Comparison of ENCODE assay signal across 1 cellular context in genomic region chr3:58434511-58434910, GRCh38.
TF ChIP-seq lines count a peak whose summit lies in the region.

No MANE protein-coding gene starts in this region.

TF ChIP-seq in liver, 16 proteins besides CTCF, POLR2A, EP300 and RAD21 (continued from another document):
- TF ChIP-seq, protein P1, sequence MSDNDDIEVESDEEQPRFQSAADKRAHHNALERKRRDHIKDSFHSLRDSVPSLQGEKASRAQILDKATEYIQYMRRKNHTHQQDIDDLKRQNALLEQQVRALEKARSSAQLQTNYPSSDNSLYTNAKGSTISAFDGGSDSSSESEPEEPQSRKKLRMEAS (IDR thresholded peaks at IDR 0.05) = no peak
- TF ChIP-seq NR2F2 (IDR thresholded peaks at IDR 0.05) (no peak), YY1 (IDR thresholded peaks at IDR 0.05) (no peak), FOXA1 (IDR thresholded peaks at IDR 0.05) (no peak), SP1 (IDR thresholded peaks at IDR 0.05) (no peak), ATF3 (IDR thresholded peaks at IDR 0.05) (no peak), EGR1 (IDR thresholded peaks at IDR 0.05; ENCODE audit: low read depth in 2 of 2) (no peak), FOXA2 (IDR thresholded peaks at IDR 0.05) (no peak), HNF4G (IDR thresholded peaks at IDR 0.05) (no peak), RXRA (IDR thresholded peaks at IDR 0.05) (no peak), HNF4A (conservative IDR thresholded peaks at IDR 0.05) (no peak), JUND (IDR thresholded peaks at IDR 0.05) (no peak)
- TF ChIP-seq, protein P2, sequence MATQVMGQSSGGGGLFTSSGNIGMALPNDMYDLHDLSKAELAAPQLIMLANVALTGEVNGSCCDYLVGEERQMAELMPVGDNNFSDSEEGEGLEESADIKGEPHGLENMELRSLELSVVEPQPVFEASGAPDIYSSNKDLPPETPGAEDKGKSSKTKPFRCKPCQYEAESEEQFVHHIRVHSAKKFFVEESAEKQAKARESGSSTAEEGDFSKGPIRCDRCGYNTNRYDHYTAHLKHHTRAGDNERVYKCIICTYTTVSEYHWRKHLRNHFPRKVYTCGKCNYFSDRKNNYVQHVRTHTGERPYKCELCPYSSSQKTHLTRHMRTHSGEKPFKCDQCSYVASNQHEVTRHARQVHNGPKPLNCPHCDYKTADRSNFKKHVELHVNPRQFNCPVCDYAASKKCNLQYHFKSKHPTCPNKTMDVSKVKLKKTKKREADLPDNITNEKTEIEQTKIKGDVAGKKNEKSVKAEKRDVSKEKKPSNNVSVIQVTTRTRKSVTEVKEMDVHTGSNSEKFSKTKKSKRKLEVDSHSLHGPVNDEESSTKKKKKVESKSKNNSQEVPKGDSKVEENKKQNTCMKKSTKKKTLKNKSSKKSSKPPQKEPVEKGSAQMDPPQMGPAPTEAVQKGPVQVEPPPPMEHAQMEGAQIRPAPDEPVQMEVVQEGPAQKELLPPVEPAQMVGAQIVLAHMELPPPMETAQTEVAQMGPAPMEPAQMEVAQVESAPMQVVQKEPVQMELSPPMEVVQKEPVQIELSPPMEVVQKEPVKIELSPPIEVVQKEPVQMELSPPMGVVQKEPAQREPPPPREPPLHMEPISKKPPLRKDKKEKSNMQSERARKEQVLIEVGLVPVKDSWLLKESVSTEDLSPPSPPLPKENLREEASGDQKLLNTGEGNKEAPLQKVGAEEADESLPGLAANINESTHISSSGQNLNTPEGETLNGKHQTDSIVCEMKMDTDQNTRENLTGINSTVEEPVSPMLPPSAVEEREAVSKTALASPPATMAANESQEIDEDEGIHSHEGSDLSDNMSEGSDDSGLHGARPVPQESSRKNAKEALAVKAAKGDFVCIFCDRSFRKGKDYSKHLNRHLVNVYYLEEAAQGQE (IDR thresholded peaks at IDR 0.05) = no peak
- TF ChIP-seq, protein P3, sequence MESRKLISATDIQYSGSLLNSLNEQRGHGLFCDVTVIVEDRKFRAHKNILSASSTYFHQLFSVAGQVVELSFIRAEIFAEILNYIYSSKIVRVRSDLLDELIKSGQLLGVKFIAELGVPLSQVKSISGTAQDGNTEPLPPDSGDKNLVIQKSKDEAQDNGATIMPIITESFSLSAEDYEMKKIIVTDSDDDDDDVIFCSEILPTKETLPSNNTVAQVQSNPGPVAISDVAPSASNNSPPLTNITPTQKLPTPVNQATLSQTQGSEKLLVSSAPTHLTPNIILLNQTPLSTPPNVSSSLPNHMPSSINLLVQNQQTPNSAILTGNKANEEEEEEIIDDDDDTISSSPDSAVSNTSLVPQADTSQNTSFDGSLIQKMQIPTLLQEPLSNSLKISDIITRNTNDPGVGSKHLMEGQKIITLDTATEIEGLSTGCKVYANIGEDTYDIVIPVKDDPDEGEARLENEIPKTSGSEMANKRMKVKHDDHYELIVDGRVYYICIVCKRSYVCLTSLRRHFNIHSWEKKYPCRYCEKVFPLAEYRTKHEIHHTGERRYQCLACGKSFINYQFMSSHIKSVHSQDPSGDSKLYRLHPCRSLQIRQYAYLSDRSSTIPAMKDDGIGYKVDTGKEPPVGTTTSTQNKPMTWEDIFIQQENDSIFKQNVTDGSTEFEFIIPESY (IDR thresholded peaks at IDR 0.05) = no peak
TF ChIP-seq in liver: peak in this region for 0.
